Comparison of ENCODE assay signal across 1 cellular context in genomic region chr1:2534775-2535387, GRCh38.
TF ChIP-seq lines count a peak whose summit lies in the region.

No MANE protein-coding gene starts in this region.

TF ChIP-seq in K562, 482 proteins besides CTCF, POLR2A, EP300 and RAD21:
- 0 out of 2 replicates have a peak, but pooled peaks have one; percentile 3 for TF ChIP-seq CBFA2T3 (IDR thresholded peaks at IDR 0.05)
- no peak for TF ChIP-seq RBM15 (IDR thresholded peaks at IDR 0.05; ENCODE audit: insufficient read depth, low read length)
- peak; percentile 77; the same call in 1 of the 2 replicates for TF ChIP-seq ZKSCAN8 (CRISPR knock-in tag; IDR thresholded peaks at IDR 0.05)
- 0 out of 2 replicates have a peak, but pooled peaks have one; percentile 20 for TF ChIP-seq EGR1 (conservative IDR thresholded peaks at IDR 0.05)
